ENCODE assay signal across 12 cellular contexts in the genomic region with DNA sequence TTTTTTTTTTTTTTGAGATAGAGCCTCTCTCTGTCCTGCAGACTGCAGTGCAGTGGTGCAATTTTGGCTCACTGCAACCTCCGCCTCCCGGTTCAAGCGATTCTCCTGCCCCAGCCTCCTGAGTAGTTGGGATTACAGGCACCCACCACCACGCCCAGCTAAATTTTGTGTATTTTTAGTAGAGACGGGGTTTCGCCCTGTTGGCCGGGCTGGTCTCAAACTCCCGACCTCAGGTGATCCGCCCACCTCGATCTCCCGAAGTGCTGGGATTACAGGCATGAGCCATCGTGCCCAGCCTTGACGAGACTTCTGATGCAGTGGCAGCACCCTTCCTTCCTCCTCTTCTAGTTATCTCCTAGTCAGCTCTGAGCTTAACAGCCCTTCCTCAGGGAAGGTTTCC. TPM values are rescaled to one million over a fixed set of nuclear protein-coding genes. Genes with fewer than 3 reads are reported as not detected.
A peak's percentile ranks its signal among the peaks of the same experiment; 100 is the strongest.
DNase-seq lines count a peak whose midpoint lies in the region; ATAC-seq and TF ChIP-seq lines count a peak whose summit lies in the region.
"Not testable (repeated sequence)": the region's sequence is repeated elsewhere in the genome, so short reads cannot be mapped to it uniquely, and the experiment has no call there.
"Had no signal": no experiment of that assay in that cellular context is flagged by ENCODE, and none has a peak within 500 bp of the region (broad histone marks: within the 10 kb centered on the region; RNA-seq: fewer than 3 reads in every experiment).

No MANE protein-coding gene starts in this region.

- peak overlapping the region; percentile 84 for H3K4me3 Mint-ChIP-seq in CD4-positive, alpha-beta T cell
- peak overlapping the region; percentile 40 for H3K4me3 Mint-ChIP-seq in T-helper 1 cell treated with Interleukin-12 subunit alpha and Interleukin-12 subunit beta and Interleukin-4 antibody, amounts not matched to agents 30 μg/mL and 1 μg/mL, for 36 hours
- peak overlapping the region; percentile 92 for H3K4me3 Mint-ChIP-seq in activated T-cell treated with anti-CD3 and anti-CD28 coated beads, Interleukin-2, amount 50 U/mL, for 24 hours
- H3K4me3 Mint-ChIP-seq in chondrocyte (ENCODE audit: unreplicated experiment): not testable (repeated sequence)
- H3K4me3 Mint-ChIP-seq in natural killer cell treated with Interleukin-12 subunit alpha and Interleukin-12 subunit beta and Interleukin-15 and Interleukin-18, amount 100 ng/mL, for 72 hours: peak overlapping the region; percentile 90
- H3K4me3 Mint-ChIP-seq in stimulated activated effector memory CD8-positive, alpha-beta T cell treated with anti-CD3 and anti-CD28 coated beads, Interleukin-12 subunit alpha, Interleukin-12 subunit beta, amount 100 ng/mL, for 72 hours: peak overlapping the region; percentile 80

- H3K27me3 Mint-ChIP-seq in CD4-positive, alpha-beta T cell; T-helper 1 cell treated with Interleukin-12 subunit alpha and Interleukin-12 subunit beta and Interleukin-4 antibody, amounts not matched to agents 30 μg/mL and 1 μg/mL, for 36 hours (ENCODE audit: low read depth); activated T-cell treated with anti-CD3 and anti-CD28 coated beads, Interleukin-2, amount 50 U/mL, for 24 hours; chondrocyte (ENCODE audit: low read depth); natural killer cell treated with Interleukin-12 subunit alpha and Interleukin-12 subunit beta and Interleukin-15 and Interleukin-18, amount 100 ng/mL, for 72 hours: not testable (repeated sequence)

- not testable (repeated sequence) for H3K9me3 ChIP-seq in CD4-positive, alpha-beta T cell (ENCODE audit: control insufficient read depth, low read length); right lobe of liver

- peaks cover 64% of the 10 kb centered on the region for H3K4me1 Mint-ChIP-seq in CD4-positive, alpha-beta T cell (ENCODE audit: low read depth)
- H3K4me1 Mint-ChIP-seq in T-helper 1 cell treated with Interleukin-12 subunit alpha and Interleukin-12 subunit beta and Interleukin-4 antibody, amounts not matched to agents 30 μg/mL and 1 μg/mL, for 36 hours (ENCODE audit: low read depth): peaks cover 41% of the 10 kb centered on the region
- peaks cover 51% of the 10 kb centered on the region for H3K4me1 Mint-ChIP-seq in activated T-cell treated with anti-CD3 and anti-CD28 coated beads, Interleukin-2, amount 50 U/mL, for 24 hours (ENCODE audit: low read depth)
- H3K4me1 Mint-ChIP-seq in chondrocyte (ENCODE audit: low read depth): peaks cover 40% of the 10 kb centered on the region
- H3K4me1 Mint-ChIP-seq in natural killer cell treated with Interleukin-12 subunit alpha and Interleukin-12 subunit beta and Interleukin-15 and Interleukin-18, amount 100 ng/mL, for 72 hours (ENCODE audit: low read depth in 2 of 2): peaks cover 46 to 49% of the 10 kb centered on the region in 2 donors
- peaks cover 65% of the 10 kb centered on the region for H3K4me1 Mint-ChIP-seq in stimulated activated effector memory CD8-positive, alpha-beta T cell treated with anti-CD3 and anti-CD28 coated beads, Interleukin-12 subunit alpha, Interleukin-12 subunit beta, amount 100 ng/mL, for 72 hours

- H3K4me1 ChIP-seq in right lobe of liver: peaks cover 0 to 55% (median 16%) of the 10 kb centered on the region in 4 donors

- H3K36me3 ChIP-seq in right lobe of liver: peaks cover 0 to 14% (median 10%) of the 10 kb centered on the region in 4 donors

- not testable (repeated sequence) for ATAC-seq in CD4-positive, alpha-beta T cell (ENCODE audit: poor library complexity); activated naive CD4-positive, alpha-beta T cell treated with anti-CD3 and anti-CD28 coated beads, Interleukin-2, amount 50 U/mL, for 72 hours; right lobe of liver; natural killer cell treated with Interleukin-12 subunit alpha and Interleukin-12 subunit beta and Interleukin-15 and Interleukin-18, amount 100 ng/mL, for 72 hours; stimulated activated effector memory CD8-positive, alpha-beta T cell treated with anti-CD3 and anti-CD28 coated beads, Interleukin-12 subunit alpha, Interleukin-12 subunit beta, amount 100 ng/mL, for 72 hours

- WGBS in right lobe of liver (ENCODE audit: insufficient coverage, low coverage, low lambda C conversion rate, missing lambda C conversion rate): 86% methylated on average over 2 of the region's 13 CpGs

- TF ChIP-seq POLR2A in right lobe of liver (IDR thresholded peaks at IDR 0.05): not testable (repeated sequence)

- H3K27me3 ChIP-seq in CD4-positive, alpha-beta T cell (ENCODE audit: control insufficient read depth, insufficient read depth, low read length); right lobe of liver: not testable (repeated sequence)

- not testable (repeated sequence) for H3K9me3 Mint-ChIP-seq in CD4-positive, alpha-beta T cell; T-helper 1 cell treated with Interleukin-12 subunit alpha and Interleukin-12 subunit beta and Interleukin-4 antibody, amounts not matched to agents 30 μg/mL and 1 μg/mL, for 36 hours; activated T-cell treated with anti-CD3 and anti-CD28 coated beads, Interleukin-2, amount 50 U/mL, for 24 hours; activated naive CD4-positive, alpha-beta T cell treated with anti-CD3 and anti-CD28 coated beads, Interleukin-2, amount 50 U/mL, for 72 hours; chondrocyte (ENCODE audit: low read depth); natural killer cell treated with Interleukin-12 subunit alpha and Interleukin-12 subunit beta and Interleukin-15 and Interleukin-18, amount 100 ng/mL, for 72 hours; stimulated activated effector memory CD8-positive, alpha-beta T cell treated with anti-CD3 and anti-CD28 coated beads, Interleukin-12 subunit alpha, Interleukin-12 subunit beta, amount 100 ng/mL, for 72 hours

- H3K36me3 Mint-ChIP-seq in CD4-positive, alpha-beta T cell (ENCODE audit: low read depth): peaks cover 70% of the 10 kb centered on the region
- peaks cover 53% of the 10 kb centered on the region for H3K36me3 Mint-ChIP-seq in T-helper 1 cell treated with Interleukin-12 subunit alpha and Interleukin-12 subunit beta and Interleukin-4 antibody, amounts not matched to agents 30 μg/mL and 1 μg/mL, for 36 hours (ENCODE audit: low read depth)
- H3K36me3 Mint-ChIP-seq in activated T-cell treated with anti-CD3 and anti-CD28 coated beads, Interleukin-2, amount 50 U/mL, for 24 hours (ENCODE audit: low read depth): peaks cover 78% of the 10 kb centered on the region
- H3K36me3 Mint-ChIP-seq in activated naive CD4-positive, alpha-beta T cell treated with anti-CD3 and anti-CD28 coated beads, Interleukin-2, amount 50 U/mL, for 72 hours: peaks cover 42 to 52% of the 10 kb centered on the region in 2 donors
- peaks cover 27% of the 10 kb centered on the region for H3K36me3 Mint-ChIP-seq in chondrocyte (ENCODE audit: low read depth)
- peaks cover 18% of the 10 kb centered on the region for H3K36me3 Mint-ChIP-seq in natural killer cell treated with Interleukin-12 subunit alpha and Interleukin-12 subunit beta and Interleukin-15 and Interleukin-18, amount 100 ng/mL, for 72 hours
- H3K36me3 Mint-ChIP-seq in stimulated activated effector memory CD8-positive, alpha-beta T cell treated with anti-CD3 and anti-CD28 coated beads, Interleukin-12 subunit alpha, Interleukin-12 subunit beta, amount 100 ng/mL, for 72 hours: peaks cover 79% of the 10 kb centered on the region

- H3K27ac ChIP-seq in CD4-positive, alpha-beta T cell (ENCODE audit: low read depth, low read length); right lobe of liver: not testable (repeated sequence)

- peak overlapping the region; percentile 76 for H3K27ac Mint-ChIP-seq in CD4-positive, alpha-beta T cell
- peak overlapping the region; percentile 46 for H3K27ac Mint-ChIP-seq in T-helper 1 cell treated with Interleukin-12 subunit alpha and Interleukin-12 subunit beta and Interleukin-4 antibody, amounts not matched to agents 30 μg/mL and 1 μg/mL, for 36 hours
- H3K27ac Mint-ChIP-seq in activated T-cell treated with anti-CD3 and anti-CD28 coated beads, Interleukin-2, amount 50 U/mL, for 24 hours: peak overlapping the region; percentile 85
- H3K27ac Mint-ChIP-seq in activated naive CD4-positive, alpha-beta T cell treated with anti-CD3 and anti-CD28 coated beads, Interleukin-2, amount 50 U/mL, for 72 hours: peak overlapping the region; percentile 58 to 87
- not testable (repeated sequence) for H3K27ac Mint-ChIP-seq in chondrocyte (ENCODE audit: unreplicated experiment)
- peak overlapping the region; percentile 59 to 82 for H3K27ac Mint-ChIP-seq in natural killer cell treated with Interleukin-12 subunit alpha and Interleukin-12 subunit beta and Interleukin-15 and Interleukin-18, amount 100 ng/mL, for 72 hours
- H3K27ac Mint-ChIP-seq in stimulated activated effector memory CD8-positive, alpha-beta T cell treated with anti-CD3 and anti-CD28 coated beads, Interleukin-12 subunit alpha, Interleukin-12 subunit beta, amount 100 ng/mL, for 72 hours: peak overlapping the region; percentile 87

- H3K4me3 ChIP-seq in right lobe of liver: not testable (repeated sequence)

- POLR2A ChIA-PET in CD4-positive, alpha-beta T cell (lab: Charles Lee): not testable (repeated sequence)

- DNase-seq in CD4-positive, alpha-beta T cell; activated T-cell treated with anti-CD3 and anti-CD28 coated beads, Interleukin-2, amount 50 U/mL, for 24 hours; activated naive CD4-positive, alpha-beta T cell treated with anti-CD3 and anti-CD28 coated beads, Interleukin-2, amount 50 U/mL, for 72 hours (ENCODE audit: low spot score in 2 of 2); natural killer cell treated with Interleukin-12 subunit alpha and Interleukin-12 subunit beta and Interleukin-15 and Interleukin-18, amount 100 ng/mL, for 72 hours (ENCODE audit: low spot score); stimulated activated effector memory CD8-positive, alpha-beta T cell treated with anti-CD3 and anti-CD28 coated beads, Interleukin-12 subunit alpha, Interleukin-12 subunit beta, amount 100 ng/mL, for 72 hours (ENCODE audit: low spot score in 2 of 2): not testable (repeated sequence)
- peak; percentile 18 for DNase-seq in chondrocyte (ENCODE audit: low spot score)
- peak in 2 of 3 donors; percentile 15 to 19 for DNase-seq in right lobe of liver

- not testable (repeated sequence) for TF ChIP-seq CTCF in CD4-positive, alpha-beta T cell (IDR thresholded peaks at IDR 0.05); chondrocyte (IDR thresholded peaks at IDR 0.05); right lobe of liver (IDR thresholded peaks at IDR 0.05)

- intact Hi-C loops in CD4-positive, alpha-beta T cell (cut with DNase I, micrococcal nuclease); right lobe of liver (cut with DNase I): not testable (repeated sequence)

- CTCF ChIA-PET in CD4-positive, alpha-beta T cell (lab: Charles Lee): not testable (repeated sequence)

RNA-seq across cellular contexts. Expression of a gene that starts 3.5 kb away (rescaled TPM):
- 10 to 100 TPM; 90.9 to 92.8 TPM for total RNA-seq in CD4-positive, alpha-beta T cell
- 10 to 100 TPM; 51.1 to 97.6 TPM for total RNA-seq in activated naive CD4-positive, alpha-beta T cell treated with anti-CD3 and anti-CD28 coated beads, Interleukin-2, amount 50 U/mL, for 72 hours
- total RNA-seq in chondrocyte: 40.0 to 49.1 TPM (median 43.8 TPM) in 3 replicates
- total RNA-seq in right lobe of liver: 100 to 1,000 TPM in 3 of 6 experiments, 10 to 100 TPM in 3; 64.3 to 133 (median 85.8) TPM
- 100 to 1,000 TPM; 133 to 191 TPM for total RNA-seq in natural killer cell treated with Interleukin-12 subunit alpha and Interleukin-12 subunit beta and Interleukin-15 and Interleukin-18, amount 100 ng/mL, for 72 hours

RNA-seq across cellular contexts. Expression of a gene that starts 24.8 kb away (rescaled TPM):
- 10 to 100 TPM; 63.6 to 68.9 TPM for total RNA-seq in CD4-positive, alpha-beta T cell
- total RNA-seq in activated naive CD4-positive, alpha-beta T cell treated with anti-CD3 and anti-CD28 coated beads, Interleukin-2, amount 50 U/mL, for 72 hours: 100 to 1,000 TPM; 232 to 253 TPM
- total RNA-seq in chondrocyte (152 to 215 TPM (median 156 TPM) in 3 replicates), right lobe of liver (10 to 100 TPM; 44.2 to 96.1 (median 73.5) TPM)
- total RNA-seq in natural killer cell treated with Interleukin-12 subunit alpha and Interleukin-12 subunit beta and Interleukin-15 and Interleukin-18, amount 100 ng/mL, for 72 hours: 100 to 1,000 TPM; 314 to 481 TPM

RNA-seq across cellular contexts. Expression of a gene that starts 41.9 kb away (rescaled TPM):
- not detected for total RNA-seq in CD4-positive, alpha-beta T cell
- not detected for total RNA-seq in activated naive CD4-positive, alpha-beta T cell treated with anti-CD3 and anti-CD28 coated beads, Interleukin-2, amount 50 U/mL, for 72 hours
- total RNA-seq in chondrocyte (not detected in 3 replicates), right lobe of liver (not detected)
- total RNA-seq in natural killer cell treated with Interleukin-12 subunit alpha and Interleukin-12 subunit beta and Interleukin-15 and Interleukin-18, amount 100 ng/mL, for 72 hours: not detected
- total RNA-seq: A172; CD8-positive, alpha-beta T cell; H9; HepG2 had no signal
